2 cellular contexts compared by ENCODE assay signal in genomic region chr21:43639470-43640178, GRCh38.
TF ChIP-seq lines count a peak whose summit lies in the region.

No MANE protein-coding gene starts in this region.

TF ChIP-seq in IMR-90, 13 proteins besides CTCF, POLR2A, EP300 and RAD21:
- peak; percentile 34 for TF ChIP-seq RCOR1 (IDR thresholded peaks at IDR 0.05; ENCODE audit: insufficient replicate concordance, low read length)
- no peak; the same call in 1 of the 2 replicates for TF ChIP-seq SMC3 (IDR thresholded peaks at IDR 0.05; ENCODE audit: low read depth, low read length)
- TF ChIP-seq MXI1 (IDR thresholded peaks at IDR 0.05; ENCODE audit: borderline replicate concordance, low read depth, low read length), result no peak
- TF ChIP-seq ELK1 (IDR thresholded peaks at IDR 0.05; ENCODE audit: borderline replicate concordance, low read depth, low read length), result no peak
- peak; percentile 100 for TF ChIP-seq CEBPB (IDR thresholded peaks at IDR 0.05; ENCODE audit: low read depth, low read length)
- TF ChIP-seq FOS (IDR thresholded peaks at IDR 0.05; ENCODE audit: low read depth, low read length), result no peak
TF ChIP-seq in IMR-90: peak in this region for 2.

TF ChIP-seq in K562, 482 proteins besides CTCF, POLR2A, EP300 and RAD21:
- peak; percentile 75 to 79; a peak in 2 of 4 replicates for TF ChIP-seq TRIM24 (IDR thresholded peaks at IDR 0.05)
- TF ChIP-seq CEBPB (tag; IDR thresholded peaks at IDR 0.05), result peak; percentile 96
- TF ChIP-seq EWSR1 (IDR thresholded peaks at IDR 0.05; ENCODE audit: borderline replicate concordance, low read depth, partially characterized antibody), result no peak
- TF ChIP-seq FOXK1 (CRISPR knock-in tag; IDR thresholded peaks at IDR 0.05; ENCODE audit: borderline replicate concordance), result no peak
- TF ChIP-seq ZNF785 (CRISPR knock-in tag; IDR thresholded peaks at IDR 0.05), result no peak
- TF ChIP-seq CEBPG (CRISPR knock-in tag; IDR thresholded peaks at IDR 0.05), result peak; percentile 68; the same call in 1 of the 2 replicates
- TF ChIP-seq CEBPG (tag; conservative IDR thresholded peaks at IDR 0.05 in 1 of 2, IDR thresholded peaks at IDR 0.05 in 1 of 2), result peak; percentile 95 to 96
- no peak for TF ChIP-seq U2AF1 (optimal IDR thresholded peaks at IDR 0.05; ENCODE audit: low read depth, low read length)
- TF ChIP-seq CBX2 (IDR thresholded peaks at IDR 0.05; ENCODE audit: insufficient read depth, low read length, poor library complexity, severe bottlenecking), result peak; percentile 21
- TF ChIP-seq ZNF668 (CRISPR knock-in tag; IDR thresholded peaks at IDR 0.05), result no peak
